ENCODE assay signal across 24 cellular contexts in the genomic region with DNA sequence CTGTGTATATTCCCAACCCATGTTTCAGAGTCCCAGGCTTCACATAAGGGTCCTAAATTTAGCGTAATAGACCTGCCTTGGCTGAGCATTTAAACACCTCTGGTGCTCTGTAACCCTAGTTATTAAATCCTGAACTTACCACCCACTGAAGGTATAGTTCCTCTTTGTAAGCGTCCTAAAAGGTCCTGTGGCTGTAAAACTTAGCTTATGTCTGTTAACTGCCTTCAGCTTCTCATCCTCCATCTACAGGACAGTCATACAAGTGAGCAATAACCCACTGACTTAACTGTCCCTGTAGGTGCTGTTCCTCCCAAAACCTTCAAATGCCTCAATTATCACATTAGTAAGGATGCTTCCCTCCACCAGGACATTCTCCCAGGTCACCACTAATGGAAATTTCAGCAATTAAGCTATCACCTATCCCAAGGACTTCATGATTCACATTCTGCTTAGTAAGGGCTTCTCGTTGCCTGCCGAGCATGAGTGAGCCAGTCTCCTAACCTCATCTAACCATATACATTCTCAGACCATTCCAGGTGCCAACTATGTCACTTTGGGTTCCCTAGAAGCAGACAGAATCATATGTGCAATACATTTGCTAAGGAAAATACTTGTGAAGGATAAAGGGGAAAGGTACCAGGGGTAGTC.
"Had no signal": no experiment of that assay in that cellular context is flagged by ENCODE, and none has a peak within 500 bp of the region (broad histone marks: within the 10 kb centered on the region; RNA-seq: fewer than 3 reads in every experiment).

No MANE protein-coding gene starts in this region.

- DNase-seq: Kasumi-1, MM.1S, NCI-H1048, NCI-H1105, NCI-H1417, NCI-H1436 treated with DMSO at 0.1 percent for 48 hours, NCI-H1694 treated with DMSO at 0.1 percent for 48 hours, NCI-H1930, NCI-H2081, NCI-H2107, NCI-H2227 treated with DMSO at 0.1 percent for 48 hours, NCI-H446, NCI-H510A, NCI-H524 treated with DMSO at 0.1 percent for 48 hours, NCI-H69, NCI-H774, Right ventricle myocardium superior, RPMI8226, SIG-M5 had no signal

- H3K9me3 ChIP-seq: SJSA1 had no signal

- H3K27me3 Mint-ChIP-seq: IgD-negative memory B cell had no signal

- H3K27me3 ChIP-seq: SJSA1 had no signal

- H3K27ac Mint-ChIP-seq: IgD-negative memory B cell had no signal

- H3K27ac ChIP-seq: KMS-11, SJSA1, SK-N-MC had no signal

- H3K36me3 Mint-ChIP-seq: IgD-negative memory B cell had no signal

- ATAC-seq: K562 had no signal

- H3K4me3 Mint-ChIP-seq: IgD-negative memory B cell had no signal

- H3K4me1 Mint-ChIP-seq: IgD-negative memory B cell had no signal

- H3K4me3 ChIP-seq: K562, SJSA1, SK-N-MC had no signal

- H3K36me3 ChIP-seq: SJSA1 had no signal
